In the genomic region with DNA sequence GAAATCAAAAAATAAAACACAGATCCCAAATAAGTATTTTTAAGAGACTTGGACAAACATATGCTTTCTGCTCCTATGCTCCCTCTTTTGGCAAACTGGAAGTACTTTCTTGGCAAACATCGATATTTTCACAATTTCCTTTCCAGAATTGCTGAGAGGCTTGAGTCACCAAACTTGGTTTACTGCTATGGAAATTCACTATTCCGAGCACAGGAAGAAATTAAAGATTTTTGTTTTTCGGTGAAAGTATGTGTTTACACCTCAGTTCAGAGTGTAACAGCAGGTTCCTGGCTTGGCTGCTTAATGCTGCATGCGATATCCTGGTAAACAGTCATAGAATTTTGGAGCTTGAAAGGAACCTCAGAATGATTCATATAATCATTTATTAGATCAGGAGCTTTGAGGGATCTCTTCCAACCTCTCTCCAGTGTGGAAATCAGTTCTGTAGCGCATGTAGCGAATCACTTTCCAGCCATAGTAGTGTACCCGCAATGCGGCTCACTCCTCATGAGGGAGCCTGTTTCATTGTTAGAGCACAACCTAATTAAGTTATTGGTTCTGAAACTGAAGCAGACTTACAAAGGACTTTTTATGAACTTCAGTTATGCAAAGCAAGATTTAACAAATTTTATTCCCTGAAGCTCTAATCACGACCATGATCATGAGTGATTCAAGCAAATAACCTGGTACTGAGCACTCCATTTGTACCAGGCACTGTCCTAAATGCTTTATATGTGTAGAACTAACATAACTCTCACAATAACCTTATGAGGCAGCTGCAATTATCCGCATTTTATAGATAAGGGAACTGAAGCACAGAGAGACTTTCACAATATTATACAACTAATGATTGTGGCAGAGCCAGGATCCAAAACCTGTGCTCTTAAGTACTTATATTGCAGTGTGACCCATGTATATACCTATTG, we compare ENCODE assay signal across 8 cellular contexts. TPM values are rescaled to one million over a fixed set of nuclear protein-coding genes. Genes with fewer than 3 reads are reported as not detected.
DNase-seq lines count a peak whose midpoint lies in the region; ATAC-seq, FAIRE-seq and TF ChIP-seq lines count a peak whose summit lies in the region.

No MANE protein-coding gene starts in this region.

- DNase-seq in H54 (ENCODE audit: insufficient read length, low spot score) (no peak), RCC 7860 (ENCODE audit: low spot score) (peak; percentile 22), fibroblast of lung (ENCODE audit: low read depth in 2 of 2) (peak; percentile 83 to 93), osteocyte (ENCODE audit: extremely low spot score, unreplicated experiment) (no peak), NCI-H1930 (lab: John Stamatoyannopoulos, UW) (no peak)
- DNase-seq in stimulated activated naive CD4-positive, alpha-beta T cell (lab: John Stamatoyannopoulos, UW), result no peak

- H3K9me3 ChIP-seq in fibroblast of lung (ENCODE audit: control insufficient read depth, insufficient read depth, low read depth, low read length), result no peaks in the 10 kb centered on the region

- peak; percentile 87 for FAIRE-seq in H54 (lab: Jason Lieb, UNC)
- FAIRE-seq in RCC 7860 (lab: Jason Lieb, UNC), result peak; percentile 66

- H3K4me1 Mint-ChIP-seq in osteocyte (ENCODE audit: unreplicated experiment), result peaks cover 11% of the 10 kb centered on the region

- H3K9me3 Mint-ChIP-seq in osteocyte (ENCODE audit: unreplicated experiment), result no peaks in the 10 kb centered on the region

- peak; percentile 64 to 84 for TF ChIP-seq CTCF in fibroblast of lung (conservative IDR thresholded peaks at IDR 0.05 in 1 of 2, IDR thresholded peaks at IDR 0.05 in 1 of 2; ENCODE audit: low read depth in 1 of 2, low read length in 2 of 2)
- peak; percentile 72 for TF ChIP-seq CTCF in osteocyte (IDR thresholded peaks at IDR 0.05)

- peak overlapping the region; percentile 33 for H3K4me2 ChIP-seq in fibroblast of lung (ENCODE audit: extremely low read depth, insufficient read depth, low read length)

- H2AFZ ChIP-seq in fibroblast of lung (ENCODE audit: low read length), result no peak overlapping the region

- H3K79me2 ChIP-seq in fibroblast of lung (ENCODE audit: control insufficient read depth, insufficient read depth, low read length), result no peaks in the 10 kb centered on the region

- TF ChIP-seq POLR2A in H54 (IDR thresholded peaks at IDR 0.05; ENCODE audit: low read depth, low read length), result no peak

- no peak overlapping the region for H3K9ac ChIP-seq in fibroblast of lung (ENCODE audit: insufficient read depth, low read length)

- no peak for ATAC-seq in GM21447 (IDR thresholded peaks at IDR 0.05; ENCODE audit: unreplicated experiment)
- ATAC-seq in HG02588 (IDR thresholded peaks at IDR 0.05; ENCODE audit: unreplicated experiment), result no peak

- peaks cover 15% of the 10 kb centered on the region for H3K36me3 Mint-ChIP-seq in osteocyte (ENCODE audit: unreplicated experiment)

- H3K36me3 ChIP-seq in fibroblast of lung (ENCODE audit: control insufficient read depth, insufficient read depth, low read length), result no peaks in the 10 kb centered on the region

- H3K27ac Mint-ChIP-seq in osteocyte (ENCODE audit: unreplicated experiment), result peak overlapping the region; percentile 33

- H3K27me3 Mint-ChIP-seq in osteocyte (ENCODE audit: unreplicated experiment), result no peaks in the 10 kb centered on the region

- H4K20me1 ChIP-seq in fibroblast of lung (ENCODE audit: control insufficient read depth, extremely low read depth, insufficient read depth, low read length), result no peaks in the 10 kb centered on the region

- H3K4me1 ChIP-seq in fibroblast of lung (ENCODE audit: control insufficient read depth, extremely low read depth, insufficient read depth, low read length), result peaks cover 2% of the 10 kb centered on the region

- H3K27ac ChIP-seq in fibroblast of lung (ENCODE audit: insufficient read depth, low read length), result peak overlapping the region; percentile 3

- H3K27me3 ChIP-seq in fibroblast of lung (ENCODE audit: control insufficient read depth, insufficient read depth, low read length), result no peaks in the 10 kb centered on the region

- peak overlapping the region in 2 of 4 experiments; percentile 20 to 47 for H3K4me3 ChIP-seq in fibroblast of lung (replicated peaks in 1 of 4; ENCODE audit: control extremely low read depth in 1 of 4, insufficient read depth in 1 of 4, low read depth in 3 of 4, low read length in 4 of 4)

- H3K4me3 Mint-ChIP-seq in osteocyte (ENCODE audit: unreplicated experiment), result no peak overlapping the region

RNA-seq across cellular contexts. Expression of a gene that starts 56.4 kb away (rescaled TPM):
- 119 and 151 TPM in 2 replicates for total RNA-seq in fibroblast of lung
- polyA plus RNA-seq in fibroblast of lung, result 203 and 216 TPM in 2 replicates
- polyA plus RNA-seq in fibroblast of lung (2012), result 201 and 225 TPM in 2 replicates
- polyA minus RNA-seq in fibroblast of lung (ENCODE audit: low replicate concordance), result 322 and 360 TPM in 2 replicates
- total RNA-seq in osteocyte, result 183 and 197 TPM in 2 replicates

Comparison
In these comparisons a context has a peak if more than half of its experiments do, and no peak if none do; other contexts are left out.
1. DNase-seq: peak in RCC 7860 (single experiment) and fibroblast of lung (2 of 2); none in H54 (single experiment), osteocyte (single experiment), NCI-H1930 (0 of 2) and stimulated activated naive CD4-positive, alpha-beta T cell (0 of 6).